9 cellular contexts compared by ENCODE assay signal in the genomic region with DNA sequence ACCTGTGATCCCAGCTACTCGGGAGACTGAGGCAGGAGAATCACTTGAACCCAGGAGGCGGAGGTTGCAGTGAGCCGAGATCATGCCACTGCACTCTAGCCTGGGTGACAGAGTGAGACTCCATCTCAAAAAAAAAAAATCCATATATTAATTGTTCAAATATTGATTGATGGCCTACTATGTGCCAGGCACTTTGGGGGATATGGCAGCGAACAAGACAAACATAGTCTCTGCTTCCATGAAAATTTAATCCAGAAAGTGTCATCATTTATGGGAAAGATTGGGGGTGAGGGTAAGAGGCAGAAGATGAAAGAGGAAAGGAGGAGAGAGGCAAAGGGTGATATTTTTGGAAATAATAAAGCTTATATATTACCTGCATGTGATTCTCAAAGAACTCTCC. TPM values are rescaled to one million over a fixed set of nuclear protein-coding genes. Genes with fewer than 3 reads are reported as not detected.
DNase-seq lines count a peak whose midpoint lies in the region; ATAC-seq and TF ChIP-seq lines count a peak whose summit lies in the region.
"Not testable (repeated sequence)": the region's sequence is repeated elsewhere in the genome, so short reads cannot be mapped to it uniquely, and the experiment has no call there.
"Had no signal": no experiment of that assay in that cellular context is flagged by ENCODE, and none has a peak within 500 bp of the region (broad histone marks: within the 10 kb centered on the region; RNA-seq: fewer than 3 reads in every experiment).

No MANE protein-coding gene starts in this region.

- peak overlapping the region; percentile 26 to 99 (median 81) for H3K4me3 Mint-ChIP-seq in CD4-positive, alpha-beta memory T cell
- not testable (repeated sequence) for H3K4me3 Mint-ChIP-seq in HFFc6
- peak overlapping the region; percentile 40 for H3K4me3 Mint-ChIP-seq in T-helper 1 cell treated with Interleukin-12 subunit alpha and Interleukin-12 subunit beta and Interleukin-4 antibody, amounts not matched to agents 30 μg/mL and 1 μg/mL, for 36 hours
- peak overlapping the region; percentile 13 for H3K4me3 Mint-ChIP-seq in activated CD8-positive, alpha-beta T cell treated with anti-CD3 and anti-CD28 coated beads for 36 hours
- peak overlapping the region; percentile 8 for H3K4me3 Mint-ChIP-seq in activated naive CD4-positive, alpha-beta T cell treated with anti-CD3 and anti-CD28 coated beads for 36 hours
- peak overlapping the region; percentile 7 for H3K4me3 Mint-ChIP-seq in MCF 10A (ENCODE audit: unreplicated experiment)
- H3K4me3 Mint-ChIP-seq in naive thymus-derived CD4-positive, alpha-beta T cell, result peak overlapping the region; percentile 69 to 98 (median 86)
- peak overlapping the region; percentile 36 to 96 for H3K4me3 Mint-ChIP-seq in stimulated activated naive CD8-positive, alpha-beta T cell treated with anti-CD3 and anti-CD28 coated beads, Interleukin-15, amount 100 ng/mL, for 72 hours

- ATAC-seq in activated CD8-positive, alpha-beta T cell treated with anti-CD3 and anti-CD28 coated beads for 36 hours; naive thymus-derived CD4-positive, alpha-beta T cell; stimulated activated naive CD8-positive, alpha-beta T cell treated with anti-CD3 and anti-CD28 coated beads, Interleukin-15, amount 100 ng/mL, for 72 hours: not testable (repeated sequence)

- H3K36me3 Mint-ChIP-seq in CD4-positive, alpha-beta memory T cell, result peaks cover 24 to 36% of the 10 kb centered on the region in 2 donors
- H3K36me3 Mint-ChIP-seq in HFFc6 (ENCODE audit: low read depth); activated CD8-positive, alpha-beta T cell treated with anti-CD3 and anti-CD28 coated beads for 36 hours (ENCODE audit: low read depth); activated naive CD4-positive, alpha-beta T cell treated with anti-CD3 and anti-CD28 coated beads for 36 hours (ENCODE audit: low read depth): not testable (repeated sequence)
- H3K36me3 Mint-ChIP-seq in T-helper 1 cell treated with Interleukin-12 subunit alpha and Interleukin-12 subunit beta and Interleukin-4 antibody, amounts not matched to agents 30 μg/mL and 1 μg/mL, for 36 hours (ENCODE audit: low read depth), result peaks cover 32% of the 10 kb centered on the region
- H3K36me3 Mint-ChIP-seq in MCF 10A (ENCODE audit: insufficient read depth, unreplicated experiment), result peaks cover 17% of the 10 kb centered on the region
- peaks cover 3 to 28% (median 8%) of the 10 kb centered on the region in 5 donors for H3K36me3 Mint-ChIP-seq in naive thymus-derived CD4-positive, alpha-beta T cell

- H3K4me3 ChIP-seq in CD4-positive, alpha-beta memory T cell (ENCODE audit: low read length in 2 of 2), result peak overlapping the region in 1 of 2 donors; percentile 63
- H3K4me3 ChIP-seq in naive thymus-derived CD4-positive, alpha-beta T cell (ENCODE audit: low read length), result peak overlapping the region; percentile 14

- POLR2A ChIA-PET in CD4-positive, alpha-beta memory T cell (lab: Charles Lee; ENCODE audit: partially characterized antibody), result interaction anchor here (1.1 to 1.3 kb wide), 3 partner anchors 12 to 125 kb away, joined by 3 to 4 read pairs (median 4); a partner anchor contains a TSS
- POLR2A ChIA-PET in activated CD8-positive, alpha-beta T cell treated with anti-CD3 and anti-CD28 coated beads for 36 hours (lab: Charles Lee), result interaction anchor here (0.6 to 4.3 kb wide), 5 partner anchors 13 to 144 kb away, joined by 3 to 27 read pairs (median 3); a partner anchor contains a TSS
- POLR2A ChIA-PET in MCF 10A (lab: Yijun Ruan, JAX), result interaction anchor here (0.6 to 13.9 kb wide), 10 partner anchors 8 to 159 kb away, joined by 3 to 309 read pairs (median 26); a partner anchor contains a TSS
- POLR2A ChIA-PET in naive thymus-derived CD4-positive, alpha-beta T cell (lab: Charles Lee), result interaction anchor here (0.6 to 4.5 kb wide), 4 partner anchors 12 to 55 kb away, joined by 3 to 64 read pairs (median 5); a partner anchor contains a TSS

- not testable (repeated sequence) for TF ChIP-seq CTCF in HFFc6 (IDR thresholded peaks at IDR 0.05); activated CD8-positive, alpha-beta T cell treated with anti-CD3 and anti-CD28 coated beads for 36 hours (IDR thresholded peaks at IDR 0.05); MCF 10A (IDR thresholded peaks at IDR 0.05; ENCODE audit: unreplicated experiment)

- not testable (repeated sequence) for H3K36me3 ChIP-seq in CD4-positive, alpha-beta memory T cell (ENCODE audit: insufficient read depth, low read length); naive thymus-derived CD4-positive, alpha-beta T cell (ENCODE audit: control insufficient read depth in 2 of 3, insufficient read depth in 3 of 3, low read length in 3 of 3)

- not testable (repeated sequence) for BruUV-seq in MCF 10A (replicated peaks; lab: Mats Ljungman, UMichigan)

- H3K27ac ChIP-seq in CD4-positive, alpha-beta memory T cell (ENCODE audit: low read depth, low read length); naive thymus-derived CD4-positive, alpha-beta T cell (ENCODE audit: low read depth, low read length): not testable (repeated sequence)

- H3K27me3 Mint-ChIP-seq in CD4-positive, alpha-beta memory T cell; HFFc6 (ENCODE audit: insufficient read depth); T-helper 1 cell treated with Interleukin-12 subunit alpha and Interleukin-12 subunit beta and Interleukin-4 antibody, amounts not matched to agents 30 μg/mL and 1 μg/mL, for 36 hours (ENCODE audit: low read depth); activated CD8-positive, alpha-beta T cell treated with anti-CD3 and anti-CD28 coated beads for 36 hours; activated naive CD4-positive, alpha-beta T cell treated with anti-CD3 and anti-CD28 coated beads for 36 hours (ENCODE audit: low read depth); MCF 10A (ENCODE audit: insufficient read depth, unreplicated experiment); naive thymus-derived CD4-positive, alpha-beta T cell; stimulated activated naive CD8-positive, alpha-beta T cell treated with anti-CD3 and anti-CD28 coated beads, Interleukin-15, amount 100 ng/mL, for 72 hours: not testable (repeated sequence)

- CTCF ChIA-PET in CD4-positive, alpha-beta memory T cell (lab: Charles Lee; ENCODE audit: partially characterized antibody), result interaction anchor here (1.4 to 5.9 kb wide), 3 partner anchors 13 to 133 kb away, joined by 3 to 99 read pairs (median 6); no protein-coding TSS in a partner anchor
- CTCF ChIA-PET in activated CD8-positive, alpha-beta T cell treated with anti-CD3 and anti-CD28 coated beads for 36 hours (lab: Charles Lee), result interaction anchor here (1.2 to 15.3 kb wide), 2 partner anchors 64 to 110 kb away, joined by 3 to 254 read pairs; no protein-coding TSS in a partner anchor
- CTCF ChIA-PET in activated naive CD4-positive, alpha-beta T cell treated with anti-CD3 and anti-CD28 coated beads for 36 hours (lab: Charles Lee), result interaction anchor here (0.6 to 11.6 kb wide), 4 partner anchors 41 to 136 kb away, joined by 3 to 158 read pairs (median 4); no protein-coding TSS in a partner anchor
- CTCF ChIA-PET in MCF 10A (lab: Yijun Ruan, JAX), result interaction anchor here (0.6 to 8.5 kb wide), 4 partner anchors 8 to 124 kb away, joined by 3 to 135 read pairs (median 8); no protein-coding TSS in a partner anchor
- CTCF ChIA-PET in naive thymus-derived CD4-positive, alpha-beta T cell (lab: Charles Lee), result interaction anchor here (1.3 to 6.3 kb wide), 2 partner anchors 13 to 107 kb away, joined by 6 to 35 read pairs; a partner anchor contains a TSS

- peaks cover 56% of the 10 kb centered on the region for H3K4me1 ChIP-seq in CD4-positive, alpha-beta memory T cell (ENCODE audit: insufficient read depth, low read length)
- H3K4me1 ChIP-seq in naive thymus-derived CD4-positive, alpha-beta T cell (ENCODE audit: control insufficient read depth in 2 of 2, insufficient read depth in 2 of 2, low read length in 2 of 2), result peaks cover 32 to 42% of the 10 kb centered on the region in 2 donors

- intact Hi-C loops in CD4-positive, alpha-beta memory T cell (cut with micrococcal nuclease), result loop anchor here (5.0 kb wide), 1 partner anchor 153 kb away; no protein-coding TSS in a partner anchor
- intact Hi-C loops in activated CD8-positive, alpha-beta T cell treated with anti-CD3 and anti-CD28 coated beads for 36 hours (cut with micrococcal nuclease), result not testable (repeated sequence)
- intact Hi-C loops in activated naive CD4-positive, alpha-beta T cell treated with anti-CD3 and anti-CD28 coated beads for 36 hours (cut with micrococcal nuclease), result loop anchor here (5.0 to 10.0 kb wide), 3 partner anchors 153 to 1210 kb away; a partner anchor contains a TSS
- intact Hi-C loops in MCF 10A (cut with micrococcal nuclease), result loop anchor here (5.0 kb wide), 1 partner anchor 153 kb away; no protein-coding TSS in a partner anchor
- intact Hi-C loops in naive thymus-derived CD4-positive, alpha-beta T cell (cut with micrococcal nuclease), result loop anchor here in 1 of 2 donors (2.0 kb wide), 1 partner anchor 28 kb away; no protein-coding TSS in a partner anchor

- not testable (repeated sequence) for H3K9me3 ChIP-seq in CD4-positive, alpha-beta memory T cell (ENCODE audit: control insufficient read depth in 1 of 2, low read length in 2 of 2); naive thymus-derived CD4-positive, alpha-beta T cell (ENCODE audit: control insufficient read depth in 2 of 3, low read length in 3 of 3)

- not testable (repeated sequence) for H3K9me3 Mint-ChIP-seq in CD4-positive, alpha-beta memory T cell; HFFc6; T-helper 1 cell treated with Interleukin-12 subunit alpha and Interleukin-12 subunit beta and Interleukin-4 antibody, amounts not matched to agents 30 μg/mL and 1 μg/mL, for 36 hours; activated CD8-positive, alpha-beta T cell treated with anti-CD3 and anti-CD28 coated beads for 36 hours; activated naive CD4-positive, alpha-beta T cell treated with anti-CD3 and anti-CD28 coated beads for 36 hours; MCF 10A (ENCODE audit: unreplicated experiment); naive thymus-derived CD4-positive, alpha-beta T cell; stimulated activated naive CD8-positive, alpha-beta T cell treated with anti-CD3 and anti-CD28 coated beads, Interleukin-15, amount 100 ng/mL, for 72 hours

- not testable (repeated sequence) for DNase-seq in CD4-positive, alpha-beta memory T cell; HFFc6; activated CD8-positive, alpha-beta T cell treated with anti-CD3 and anti-CD28 coated beads for 36 hours; activated naive CD4-positive, alpha-beta T cell treated with anti-CD3 and anti-CD28 coated beads for 36 hours; MCF 10A (ENCODE audit: unreplicated experiment); naive thymus-derived CD4-positive, alpha-beta T cell; stimulated activated naive CD8-positive, alpha-beta T cell treated with anti-CD3 and anti-CD28 coated beads, Interleukin-15, amount 100 ng/mL, for 72 hours

- H3K4me1 Mint-ChIP-seq in CD4-positive, alpha-beta memory T cell, result peaks cover 55 to 75% (median 64%) of the 10 kb centered on the region in 4 donors
- H3K4me1 Mint-ChIP-seq in HFFc6 (ENCODE audit: low read depth), result peaks cover 50% of the 10 kb centered on the region
- H3K4me1 Mint-ChIP-seq in T-helper 1 cell treated with Interleukin-12 subunit alpha and Interleukin-12 subunit beta and Interleukin-4 antibody, amounts not matched to agents 30 μg/mL and 1 μg/mL, for 36 hours (ENCODE audit: low read depth), result peaks cover 51% of the 10 kb centered on the region
- H3K4me1 Mint-ChIP-seq in activated CD8-positive, alpha-beta T cell treated with anti-CD3 and anti-CD28 coated beads for 36 hours (ENCODE audit: low read depth), result peaks cover 62% of the 10 kb centered on the region
- peaks cover 58% of the 10 kb centered on the region for H3K4me1 Mint-ChIP-seq in activated naive CD4-positive, alpha-beta T cell treated with anti-CD3 and anti-CD28 coated beads for 36 hours (ENCODE audit: low read depth)
- H3K4me1 Mint-ChIP-seq in MCF 10A (ENCODE audit: insufficient read depth, unreplicated experiment), result peaks cover 53% of the 10 kb centered on the region
- H3K4me1 Mint-ChIP-seq in naive thymus-derived CD4-positive, alpha-beta T cell, result peaks cover 43 to 79% (median 71%) of the 10 kb centered on the region in 7 donors
- H3K4me1 Mint-ChIP-seq in stimulated activated naive CD8-positive, alpha-beta T cell treated with anti-CD3 and anti-CD28 coated beads, Interleukin-15, amount 100 ng/mL, for 72 hours, result peaks cover 75% of the 10 kb centered on the region

- peak overlapping the region; percentile 0 to 79 (median 71) for H3K27ac Mint-ChIP-seq in CD4-positive, alpha-beta memory T cell
- H3K27ac Mint-ChIP-seq in HFFc6, result 0 out of 2 replicates have a peak overlapping the region, but pooled peaks have one; percentile 20
- H3K27ac Mint-ChIP-seq in T-helper 1 cell treated with Interleukin-12 subunit alpha and Interleukin-12 subunit beta and Interleukin-4 antibody, amounts not matched to agents 30 μg/mL and 1 μg/mL, for 36 hours, result peak overlapping the region; percentile 2
- peak overlapping the region; percentile 8 for H3K27ac Mint-ChIP-seq in activated CD8-positive, alpha-beta T cell treated with anti-CD3 and anti-CD28 coated beads for 36 hours
- H3K27ac Mint-ChIP-seq in activated naive CD4-positive, alpha-beta T cell treated with anti-CD3 and anti-CD28 coated beads for 36 hours; MCF 10A (ENCODE audit: low read depth, unreplicated experiment): not testable (repeated sequence)
- H3K27ac Mint-ChIP-seq in naive thymus-derived CD4-positive, alpha-beta T cell, result peak overlapping the region in 7 of 9 donors; percentile 3 to 98 (median 71)
- peak overlapping the region in 1 of 2 donors; percentile 67 for H3K27ac Mint-ChIP-seq in stimulated activated naive CD8-positive, alpha-beta T cell treated with anti-CD3 and anti-CD28 coated beads, Interleukin-15, amount 100 ng/mL, for 72 hours

- H3K27me3 ChIP-seq in CD4-positive, alpha-beta memory T cell (ENCODE audit: insufficient read depth, low read length); naive thymus-derived CD4-positive, alpha-beta T cell (ENCODE audit: control insufficient read depth in 2 of 2, insufficient read depth in 2 of 2, low read length in 2 of 2): not testable (repeated sequence)

RNA-seq across cellular contexts. Expression of a gene that starts 1.4 kb away (rescaled TPM):
- 10 to 100 TPM; 31.8 to 33.2 TPM for total RNA-seq in CD4-positive, alpha-beta memory T cell
- polyA plus RNA-seq in CD4-positive, alpha-beta memory T cell, result 10 to 100 TPM; 31.5 to 38.6 TPM
- total RNA-seq in HFFc6 (2021; fragmentation: NEBNext Ultra II Directional; extraction: Animal tissue kit (Norgen Biotek cat#: 25700)), result 10 to 100 TPM; 27.2 to 39.2 (median 32.2) TPM
- 10 to 100 TPM; 15.7 to 16.7 TPM for total RNA-seq in activated CD8-positive, alpha-beta T cell treated with anti-CD3 and anti-CD28 coated beads for 36 hours
- total RNA-seq in activated naive CD4-positive, alpha-beta T cell treated with anti-CD3 and anti-CD28 coated beads for 36 hours, result 10 to 100 TPM; 22.5 to 25.0 TPM
- 33.4 and 46.6 TPM in 2 replicates for total RNA-seq in MCF 10A (2022)
- total RNA-seq in naive thymus-derived CD4-positive, alpha-beta T cell, result 10 to 100 TPM; 19.8 to 35.8 (median 29.7) TPM
- polyA plus RNA-seq in naive thymus-derived CD4-positive, alpha-beta T cell, result 10 to 100 TPM; 29.8 to 39.2 TPM
- total RNA-seq: H1 had no signal

RNA-seq across cellular contexts. Expression of a gene that starts 12.5 kb away (rescaled TPM):
- 10 to 100 TPM; 21.3 to 21.7 TPM for total RNA-seq in CD4-positive, alpha-beta memory T cell
- 10 to 100 TPM in 1 of 2 donors, 1 to 10 TPM in 1; 7.8 to 11.5 TPM for polyA plus RNA-seq in CD4-positive, alpha-beta memory T cell
- total RNA-seq in HFFc6 (2021; fragmentation: NEBNext Ultra II Directional; extraction: Animal tissue kit (Norgen Biotek cat#: 25700)), result 10 to 100 TPM; 24.2 to 28.5 (median 25.3) TPM
- 10 to 100 TPM; 23.1 to 24.7 TPM for total RNA-seq in activated CD8-positive, alpha-beta T cell treated with anti-CD3 and anti-CD28 coated beads for 36 hours
- total RNA-seq in activated naive CD4-positive, alpha-beta T cell treated with anti-CD3 and anti-CD28 coated beads for 36 hours, result 10 to 100 TPM; 14.4 to 14.8 TPM
- 34.6 and 44.4 TPM in 2 replicates for total RNA-seq in MCF 10A (2022)
- 10 to 100 TPM in 4 of 5 experiments, 1 to 10 TPM in 1; 9.8 to 24.6 (median 21.2) TPM for total RNA-seq in naive thymus-derived CD4-positive, alpha-beta T cell
- polyA plus RNA-seq in naive thymus-derived CD4-positive, alpha-beta T cell, result 10 to 100 TPM in 1 of 2 donors, 1 to 10 TPM in 1; 7.2 to 11.5 TPM

RNA-seq across cellular contexts. Expression of a gene that starts 53.3 kb away (rescaled TPM):
- total RNA-seq in CD4-positive, alpha-beta memory T cell, result 10 to 100 TPM; 28.0 to 29.3 TPM
- 10 to 100 TPM; 11.0 to 18.9 TPM for polyA plus RNA-seq in CD4-positive, alpha-beta memory T cell
- total RNA-seq in HFFc6 (2021; fragmentation: NEBNext Ultra II Directional; extraction: Animal tissue kit (Norgen Biotek cat#: 25700)), result 10 to 100 TPM; 35.7 to 49.1 (median 43.4) TPM
- 10 to 100 TPM; 39.8 to 41.3 TPM for total RNA-seq in activated CD8-positive, alpha-beta T cell treated with anti-CD3 and anti-CD28 coated beads for 36 hours
- 10 to 100 TPM; 33.5 to 34.4 TPM for total RNA-seq in activated naive CD4-positive, alpha-beta T cell treated with anti-CD3 and anti-CD28 coated beads for 36 hours
- total RNA-seq in MCF 10A (2022), result 47.5 and 49.5 TPM in 2 replicates
- 10 to 100 TPM; 12.7 to 86.9 (median 46.0) TPM for total RNA-seq in naive thymus-derived CD4-positive, alpha-beta T cell
- polyA plus RNA-seq in naive thymus-derived CD4-positive, alpha-beta T cell, result 1 to 10 TPM; 2.1 to 2.6 TPM
